In genomic region chr16:70331588-70332358, GRCh38 we compare ENCODE assay signal across 8 cellular contexts. TPM values are rescaled to one million over a fixed set of nuclear protein-coding genes. Genes with fewer than 3 reads are reported as not detected.
A peak's percentile ranks its signal among the peaks of the same experiment; 100 is the strongest.
DNase-seq lines count a peak whose midpoint lies in the region; ATAC-seq and TF ChIP-seq lines count a peak whose summit lies in the region.

No MANE protein-coding gene starts in this region.

- H3K4me2 ChIP-seq in OCI-LY1 (ENCODE audit: low read length) = no peak overlapping the region

- WGBS in endodermal cell (ENCODE audit: insufficient coverage in 1 of 2, insufficient read length in 1 of 2), 2 experiments = 82% methylated on average over 9 of the region's 9 CpGs

- no peak overlapping the region for H2AFZ ChIP-seq in OCI-LY1 (ENCODE audit: low read length)

- no peak overlapping the region for H3K4me3 Mint-ChIP-seq in endodermal cell

- no peak overlapping the region for H3K9ac ChIP-seq in OCI-LY1 (ENCODE audit: low read length)
- no peak overlapping the region for H3K9ac ChIP-seq in endodermal cell (ENCODE audit: extremely low read depth, low read length, poor library complexity, severe bottlenecking)

- DNase-seq in ELR (ENCODE audit: low read depth) (peak; percentile 27), endodermal cell (peak; percentile 69), occipital lobe (lab: John Stamatoyannopoulos, UW) (peak; percentile 4), hippocampal formation (lab: John Stamatoyannopoulos, UW) (no peak)

- no peak for ATAC-seq in HG03354 (IDR thresholded peaks at IDR 0.05; ENCODE audit: poor library complexity, severe bottlenecking, unreplicated experiment)
- ATAC-seq in HG02870 (IDR thresholded peaks at IDR 0.05; ENCODE audit: unreplicated experiment) = no peak
- ATAC-seq in GM18909 (IDR thresholded peaks at IDR 0.05; ENCODE audit: poor library complexity, unreplicated experiment) = no peak

- H3K36me3 ChIP-seq in OCI-LY1 (ENCODE audit: insufficient read depth, low read length) = peaks cover 48% of the 10 kb centered on the region
- peaks cover 36% of the 10 kb centered on the region for H3K36me3 ChIP-seq in endodermal cell (ENCODE audit: control insufficient read depth, insufficient read depth, low read length)

- H3K4me3 ChIP-seq in OCI-LY1 (ENCODE audit: low read depth, low read length, poor library complexity, severe bottlenecking) = no peak overlapping the region
- H3K4me3 ChIP-seq in endodermal cell (ENCODE audit: low read length) = no peak overlapping the region

- no peaks in the 10 kb centered on the region for H4K20me1 ChIP-seq in OCI-LY1 (ENCODE audit: insufficient read depth, low read length)

- no peaks in the 10 kb centered on the region for H3K79me2 ChIP-seq in OCI-LY1 (ENCODE audit: insufficient read depth, low read length)

- TF ChIP-seq CTCF in OCI-LY1 (IDR thresholded peaks at IDR 0.05; ENCODE audit: low read length) = peak; percentile 64
- peak; percentile 79 for TF ChIP-seq CTCF in endodermal cell (conservative IDR thresholded peaks at IDR 0.05)

- H3K36me3 Mint-ChIP-seq in endodermal cell (ENCODE audit: low read depth) = peaks cover 55% of the 10 kb centered on the region

- no peaks in the 10 kb centered on the region for H3K4me1 Mint-ChIP-seq in endodermal cell

- H3K27me3 ChIP-seq in OCI-LY1 (ENCODE audit: insufficient read depth, low read length) (no peaks in the 10 kb centered on the region), endodermal cell (ENCODE audit: control insufficient read depth, insufficient read depth, low read length, poor library complexity, severe bottlenecking) (no peaks in the 10 kb centered on the region)

- H3K9me3 ChIP-seq in OCI-LY1 (ENCODE audit: low read length) = no peaks in the 10 kb centered on the region
- H3K9me3 ChIP-seq in endodermal cell (ENCODE audit: control insufficient read depth, low read length) = no peaks in the 10 kb centered on the region

- peak overlapping the region; percentile 82 for H3K27ac Mint-ChIP-seq in endodermal cell

- no peaks in the 10 kb centered on the region for H3K27me3 Mint-ChIP-seq in endodermal cell (ENCODE audit: insufficient read depth)

- H3K9me3 Mint-ChIP-seq in endodermal cell = no peaks in the 10 kb centered on the region

- H3K4me1 ChIP-seq in OCI-LY1 (ENCODE audit: insufficient read depth, low read length, severe bottlenecking) = no peaks in the 10 kb centered on the region
- H3K4me1 ChIP-seq in endodermal cell (ENCODE audit: control insufficient read depth, insufficient read depth, low read length) = no peaks in the 10 kb centered on the region

- H3K27ac ChIP-seq in OCI-LY1 (ENCODE audit: low read depth, low read length, poor library complexity, severe bottlenecking) (no peak overlapping the region), endodermal cell (ENCODE audit: low read depth, low read length) (no peak overlapping the region)

- no peaks in the 10 kb centered on the region for H3F3A ChIP-seq in OCI-LY1 (ENCODE audit: insufficient read depth, low read length)

- no peaks in the 10 kb centered on the region for H3K9me2 ChIP-seq in OCI-LY1 (ENCODE audit: low read depth, low read length)

RNA-seq across cellular contexts. Expression of gene DDX19A, which starts 14.9 kb away (rescaled TPM):
- total RNA-seq in endodermal cell (10 to 100 TPM; 45.7 to 46.1 TPM), occipital lobe (37.1 TPM)
- 43.6 TPM for polyA plus RNA-seq in endodermal cell (2013, experiment 1 of 2)
- 40.0 TPM for polyA plus RNA-seq in endodermal cell (2013, experiment 2 of 2)

RNA-seq across cellular contexts. Expression of gene DDX19B, which starts 32.8 kb away (rescaled TPM):
- 10 to 100 TPM; 39.2 to 43.5 TPM for total RNA-seq in endodermal cell
- polyA plus RNA-seq in endodermal cell (2013, experiment 1 of 2) = 46.2 TPM
- polyA plus RNA-seq in endodermal cell (2013, experiment 2 of 2) = 46.4 TPM
- total RNA-seq in occipital lobe = 25.3 TPM

RNA-seq across cellular contexts. Expression of gene AARS1, which starts 42.5 kb away (rescaled TPM):
- total RNA-seq in endodermal cell = 100 to 1,000 TPM; 132 to 143 TPM
- polyA plus RNA-seq in endodermal cell (2013, experiment 1 of 2) = 105 TPM
- 82.2 TPM for polyA plus RNA-seq in endodermal cell (2013, experiment 2 of 2)
- total RNA-seq in occipital lobe = 65.7 TPM

Comparison
In these comparisons a context has a peak if more than half of its experiments do, and no peak if none do; other contexts are left out.
1. DNase-seq: peak in ELR (single experiment), endodermal cell (single experiment) and occipital lobe (single experiment); none in hippocampal formation (0 of 2).